ENCODE assay signal across 12 cellular contexts in genomic region chr17:39139561-39139960, GRCh38. TPM values are rescaled to one million over a fixed set of nuclear protein-coding genes. Genes with fewer than 3 reads are reported as not detected.
"Had no signal": no experiment of that assay in that cellular context is flagged by ENCODE, and none has a peak within 500 bp of the region (broad histone marks: within the 10 kb centered on the region; RNA-seq: fewer than 3 reads in every experiment).

No MANE protein-coding gene starts in this region.

- H3K27me3 ChIP-seq: esophagus squamous epithelium, right atrium auricular region had no signal

- H3K27me3 Mint-ChIP-seq: activated CD4-positive, alpha-beta memory T cell treated with anti-CD3 and anti-CD28 coated beads for 36 hours; activated naive CD8-positive, alpha-beta T cell had no signal

- ATAC-seq: activated T-cell treated with anti-CD3 and anti-CD28 coated beads, Interleukin-2, amount 50 U/mL, for 4 hours; stimulated activated effector memory CD8-positive, alpha-beta T cell treated with anti-CD3 and anti-CD28 coated beads, Interleukin-12 subunit alpha, Interleukin-12 subunit beta, amount 100 ng/mL, for 72 hours had no signal

- H3K9me3 Mint-ChIP-seq: activated CD4-positive, alpha-beta memory T cell treated with anti-CD3 and anti-CD28 coated beads for 36 hours; stimulated activated effector memory CD8-positive, alpha-beta T cell treated with anti-CD3 and anti-CD28 coated beads, Interleukin-12 subunit alpha, Interleukin-12 subunit beta, amount 100 ng/mL, for 72 hours had no signal

- H3K4me3 Mint-ChIP-seq: activated CD4-positive, alpha-beta memory T cell treated with anti-CD3 and anti-CD28 coated beads for 36 hours; activated naive CD8-positive, alpha-beta T cell; activated T-cell treated with anti-CD3 and anti-CD28 coated beads, Interleukin-2, amount 50 U/mL, for 4 hours; stimulated activated effector memory CD8-positive, alpha-beta T cell treated with anti-CD3 and anti-CD28 coated beads, Interleukin-12 subunit alpha, Interleukin-12 subunit beta, amount 100 ng/mL, for 72 hours; type B pancreatic cell had no signal

- DNase-seq: activated CD4-positive, alpha-beta memory T cell treated with anti-CD3 and anti-CD28 coated beads for 36 hours; activated gamma-delta T cell; activated T-cell treated with anti-CD3 and anti-CD28 coated beads, Interleukin-2, amount 50 U/mL, for 4 hours; esophagus squamous epithelium; substantia nigra; T-helper 9 cell had no signal

- H3K36me3 ChIP-seq: esophagus squamous epithelium, right atrium auricular region had no signal

- H3K4me3 ChIP-seq: esophagus squamous epithelium, right atrium auricular region had no signal

- H3K36me3 Mint-ChIP-seq: activated CD4-positive, alpha-beta memory T cell treated with anti-CD3 and anti-CD28 coated beads for 36 hours; stimulated activated effector memory CD8-positive, alpha-beta T cell treated with anti-CD3 and anti-CD28 coated beads, Interleukin-12 subunit alpha, Interleukin-12 subunit beta, amount 100 ng/mL, for 72 hours; type B pancreatic cell had no signal

- FAIRE-seq: bronchial epithelial cell had no signal

- H3K9me3 ChIP-seq: esophagus squamous epithelium, right atrium auricular region had no signal

- H3K27ac Mint-ChIP-seq: activated CD4-positive, alpha-beta memory T cell treated with anti-CD3 and anti-CD28 coated beads for 36 hours; activated naive CD8-positive, alpha-beta T cell; type B pancreatic cell had no signal

RNA-seq across cellular contexts. Expression of gene ARL5C, which starts 26.4 kb away (rescaled TPM):
- total RNA-seq: activated CD4-positive, alpha-beta memory T cell treated with anti-CD3 and anti-CD28 coated beads for 36 hours; activated T-cell treated with anti-CD3 and anti-CD28 coated beads, Interleukin-2, amount 50 U/mL, for 4 hours; bronchial epithelial cell; esophagus squamous epithelium; liver; right atrium auricular region had no signal
- polyA plus RNA-seq: liver had no signal
